Comparison of ENCODE assay signal across 14 cellular contexts in the genomic region with DNA sequence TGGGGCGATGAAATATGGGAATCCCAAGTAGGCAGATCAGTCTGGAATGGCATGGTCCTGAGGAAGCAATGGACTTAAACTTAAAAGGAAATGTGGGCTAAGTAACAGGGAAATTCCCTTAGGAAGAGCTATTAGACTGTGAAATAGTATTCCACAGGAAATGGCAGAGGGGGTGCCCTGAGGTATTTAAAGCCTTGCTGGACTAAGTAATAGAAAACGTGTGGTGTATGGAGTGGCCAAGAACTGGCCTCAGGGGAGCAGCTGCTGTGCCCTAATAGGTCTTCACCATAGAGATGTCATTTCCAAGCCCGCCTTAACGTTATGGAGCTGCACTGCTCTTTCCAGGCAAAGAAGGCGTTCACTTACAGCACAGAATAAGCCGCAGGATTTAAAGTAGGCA.
DNase-seq lines count a peak whose midpoint lies in the region; ATAC-seq, FAIRE-seq and TF ChIP-seq lines count a peak whose summit lies in the region.
"Had no signal": no experiment of that assay in that cellular context is flagged by ENCODE, and none has a peak within 500 bp of the region (broad histone marks: within the 10 kb centered on the region; RNA-seq: fewer than 3 reads in every experiment).

No MANE protein-coding gene starts in this region.

- H3K4me2 ChIP-seq in IMR-90 (ENCODE audit: low read depth, low read length) (no peak overlapping the region), mesenchymal stem cell (ENCODE audit: low read length, poor library complexity, severe bottlenecking) (no peak overlapping the region)

- no peak for ATAC-seq in IMR-90 (ENCODE audit: low read depth)

- H3K36me3 ChIP-seq in IMR-90 (ENCODE audit: control insufficient read depth, insufficient read depth, low read length) (no peaks in the 10 kb centered on the region), mesenchymal stem cell (ENCODE audit: control insufficient read depth in 1 of 2, insufficient read depth in 2 of 2, low read depth in 1 of 2, low read length in 2 of 2) (no peaks in the 10 kb centered on the region)
- H3K36me3 ChIP-seq: BE2C had no signal

- no peak overlapping the region for H3K4me3 Mint-ChIP-seq in chondrocyte (ENCODE audit: unreplicated experiment)
- H3K4me3 Mint-ChIP-seq in activated CD4-positive, alpha-beta memory T cell treated with anti-CD3 and anti-CD28 coated beads, Interleukin-2, amount 10 ng/mL, durations not matched to agents 7 days and 5 days, result no peak overlapping the region
- H3K4me3 Mint-ChIP-seq: CD8-positive, alpha-beta memory T cell had no signal

- TF ChIP-seq CTCF in IMR-90 (conservative IDR thresholded peaks at IDR 0.05; ENCODE audit: low read depth, low read length) (no peak), chondrocyte (IDR thresholded peaks at IDR 0.05) (peak; percentile 11)

- no peak for TF ChIP-seq RAD21 in IMR-90 (IDR thresholded peaks at IDR 0.05; ENCODE audit: low read length)

- H3K14ac ChIP-seq in IMR-90 (replicated peaks; ENCODE audit: low read depth, low read length), result no peak overlapping the region
- H3K14ac ChIP-seq in mesenchymal stem cell (ENCODE audit: low read length in 2 of 2), result no peak overlapping the region

- H3K27me3 Mint-ChIP-seq in chondrocyte (ENCODE audit: low read depth), result no peaks in the 10 kb centered on the region
- H3K27me3 Mint-ChIP-seq in activated CD4-positive, alpha-beta memory T cell treated with anti-CD3 and anti-CD28 coated beads, Interleukin-2, amount 10 ng/mL, durations not matched to agents 7 days and 5 days, result no peaks in the 10 kb centered on the region

- H3K4ac ChIP-seq in IMR-90 (ENCODE audit: low read depth, low read length) (no peak overlapping the region), mesenchymal stem cell (ENCODE audit: low read depth in 1 of 2, low read length in 2 of 2) (no peak overlapping the region)

- H3K56ac ChIP-seq in IMR-90 (ENCODE audit: extremely low read depth, insufficient read depth, low read length), result no peak overlapping the region

- dilution Hi-C loops in IMR-90 (cut with HindIII; ENCODE audit: low sequenced_read_pairs, unreplicated experiment), result no loop called here

- BruUV-seq in IMR-90 (replicated peaks; lab: Mats Ljungman, UMichigan), result no TSS peak

- H2BK5ac ChIP-seq in IMR-90 (ENCODE audit: low read depth, low read length, poor library complexity, severe bottlenecking) (no peak overlapping the region), mesenchymal stem cell (ENCODE audit: low read depth, low read length, poor library complexity, severe bottlenecking) (no peak overlapping the region)

- no peak overlapping the region for H2AK5ac ChIP-seq in IMR-90 (ENCODE audit: low read depth, low read length)
- no peak overlapping the region for H2AK5ac ChIP-seq in mesenchymal stem cell (ENCODE audit: low read length, severe bottlenecking)

- H2BK120ac ChIP-seq in IMR-90 (ENCODE audit: low read depth, low read length), result no peak overlapping the region
- no peak overlapping the region for H2BK120ac ChIP-seq in mesenchymal stem cell (ENCODE audit: low read depth, low read length)

- H2BK12ac ChIP-seq in mesenchymal stem cell (ENCODE audit: low read length in 2 of 2), result no peak overlapping the region

- FAIRE-seq in HTR-8/SVneo (lab: Jason Lieb, UNC), result no peak

- H3K27me3 ChIP-seq in IMR-90 (ENCODE audit: control insufficient read depth, insufficient read depth, low read length) (no peaks in the 10 kb centered on the region; the same call in 1 of the 2 replicates), mesenchymal stem cell (ENCODE audit: control insufficient read depth in 1 of 2, insufficient read depth in 1 of 2, low read length in 2 of 2) (no peaks in the 10 kb centered on the region)
- H3K27me3 ChIP-seq: BE2C had no signal

- POLR2A ChIA-PET in IMR-90 (lab: Charles Lee; ENCODE audit: unreplicated experiment), result no interaction called here
- POLR2A ChIA-PET in activated CD4-positive, alpha-beta memory T cell treated with anti-CD3 and anti-CD28 coated beads, Interleukin-2, amount 10 ng/mL, durations not matched to agents 7 days and 5 days (lab: Charles Lee), result no interaction called here

- CTCF ChIA-PET in IMR-90 (lab: Yijun Ruan, JAX), result interaction anchor here (0.6 kb wide), 1 partner anchor 492 kb away, joined by 4 read pairs; no protein-coding TSS in a partner anchor
- CTCF ChIA-PET in activated CD4-positive, alpha-beta memory T cell treated with anti-CD3 and anti-CD28 coated beads, Interleukin-2, amount 10 ng/mL, durations not matched to agents 7 days and 5 days (lab: Charles Lee), result no interaction called here

- no peak overlapping the region for H3K27ac Mint-ChIP-seq in chondrocyte (ENCODE audit: unreplicated experiment)
- no peak overlapping the region for H3K27ac Mint-ChIP-seq in activated CD4-positive, alpha-beta memory T cell treated with anti-CD3 and anti-CD28 coated beads, Interleukin-2, amount 10 ng/mL, durations not matched to agents 7 days and 5 days
- H3K27ac Mint-ChIP-seq: CD8-positive, alpha-beta memory T cell had no signal

- peaks cover 2% of the 10 kb centered on the region for H3K9me3 Mint-ChIP-seq in chondrocyte (ENCODE audit: low read depth)
- H3K9me3 Mint-ChIP-seq in activated CD4-positive, alpha-beta memory T cell treated with anti-CD3 and anti-CD28 coated beads, Interleukin-2, amount 10 ng/mL, durations not matched to agents 7 days and 5 days, result no peaks in the 10 kb centered on the region
- H3K9me3 Mint-ChIP-seq: CD8-positive, alpha-beta memory T cell had no signal

- H4K20me1 ChIP-seq in IMR-90 (ENCODE audit: insufficient read depth, low read length), result no peaks in the 10 kb centered on the region

- intact Hi-C loops in IMR-90 (cut with micrococcal nuclease), result no loop called here

- H3K18ac ChIP-seq in IMR-90 (ENCODE audit: low read depth, low read length) (no peak overlapping the region), mesenchymal stem cell (ENCODE audit: low read depth in 1 of 2, low read length in 2 of 2) (no peak overlapping the region)

- no peak overlapping the region for H2BK20ac ChIP-seq in IMR-90 (ENCODE audit: low read depth, low read length)

- no peak overlapping the region for H3K27ac ChIP-seq in IMR-90 (ENCODE audit: insufficient read depth, low read length)
- no peak overlapping the region for H3K27ac ChIP-seq in mesenchymal stem cell (ENCODE audit: low read length, poor library complexity, severe bottlenecking)

- H3K79me1 ChIP-seq in IMR-90 (ENCODE audit: low read depth in 1 of 2, low read length in 2 of 2), result no peaks in the 10 kb centered on the region
- H3K79me1 ChIP-seq in mesenchymal stem cell (replicated peaks; ENCODE audit: low read length, poor library complexity, severe bottlenecking), result no peaks in the 10 kb centered on the region

- no peak overlapping the region for H2BK15ac ChIP-seq in IMR-90 (ENCODE audit: low read depth, low read length)
- H2BK15ac ChIP-seq in mesenchymal stem cell (ENCODE audit: low read depth, poor library complexity, severe bottlenecking), result no peak overlapping the region

- no peak overlapping the region for H4K8ac ChIP-seq in IMR-90 (ENCODE audit: low read depth in 2 of 2, low read length in 2 of 2)
- no peak overlapping the region for H4K8ac ChIP-seq in mesenchymal stem cell (ENCODE audit: low read length)

- DNase-seq in AG08395 (ENCODE audit: low spot score) (peak; percentile 12), IMR-90 (peak; percentile 28), chondrocyte (ENCODE audit: low spot score) (no peak), mesenchymal stem cell (peak; percentile 9), iPS-NIHi7 (ENCODE audit: extremely low spot score) (no peak), HTR-8/SVneo (ENCODE audit: insufficient read length, low spot score) (no peak), dedifferentiated amniotic fluid mesenchymal stem cell (ENCODE audit: extremely low spot score) (no peak)
- no peak for DNase-seq in activated CD4-positive, alpha-beta memory T cell treated with anti-CD3 and anti-CD28 coated beads, Interleukin-2, amount 10 ng/mL, durations not matched to agents 7 days and 5 days
- DNase-seq: BE2C; CD8-positive, alpha-beta memory T cell; H7; MV-4-11; NCI-H1417 treated with DMSO at 0.1 percent for 48 hours; NCI-H2029 treated with DMSO at 0.1 percent for 48 hours had no signal

- no peak overlapping the region for H4K5ac ChIP-seq in IMR-90 (ENCODE audit: low read depth, low read length)

- H3K23ac ChIP-seq in IMR-90 (ENCODE audit: low read depth, low read length) (no peak overlapping the region), mesenchymal stem cell (ENCODE audit: low read length in 2 of 2) (no peak overlapping the region)

- H3K4me3 ChIP-seq in IMR-90 (ENCODE audit: insufficient read depth, low read depth, low read length) (no peak overlapping the region), mesenchymal stem cell (ENCODE audit: insufficient read depth in 1 of 2, low read depth in 1 of 2, low read length in 2 of 2) (no peak overlapping the region)

- H3K9me3 ChIP-seq in IMR-90 (ENCODE audit: control insufficient read depth, insufficient read depth, low read length) (no peaks in the 10 kb centered on the region), mesenchymal stem cell (ENCODE audit: control insufficient read depth, low read length) (no peaks in the 10 kb centered on the region)
- H3K9me3 ChIP-seq: BE2C had no signal

- H3K4me1 Mint-ChIP-seq in chondrocyte (ENCODE audit: low read depth), result peaks cover 21% of the 10 kb centered on the region
- no peaks in the 10 kb centered on the region for H3K4me1 Mint-ChIP-seq in activated CD4-positive, alpha-beta memory T cell treated with anti-CD3 and anti-CD28 coated beads, Interleukin-2, amount 10 ng/mL, durations not matched to agents 7 days and 5 days
- H3K4me1 Mint-ChIP-seq: CD8-positive, alpha-beta memory T cell had no signal

- H4K91ac ChIP-seq in IMR-90 (ENCODE audit: insufficient read depth, low read depth, low read length), result no peak overlapping the region
- H4K91ac ChIP-seq in mesenchymal stem cell (ENCODE audit: low read length), result no peak overlapping the region

- no peak for TF ChIP-seq POLR2A in IMR-90 (IDR thresholded peaks at IDR 0.05; ENCODE audit: low read depth, low read length)

- no peak overlapping the region for H2AK9ac ChIP-seq in IMR-90 (replicated peaks; ENCODE audit: low read depth, low read length, poor library complexity)

- no peaks in the 10 kb centered on the region for H3K36me3 Mint-ChIP-seq in chondrocyte (ENCODE audit: low read depth)
- no peaks in the 10 kb centered on the region for H3K36me3 Mint-ChIP-seq in activated CD4-positive, alpha-beta memory T cell treated with anti-CD3 and anti-CD28 coated beads, Interleukin-2, amount 10 ng/mL, durations not matched to agents 7 days and 5 days (ENCODE audit: low read depth)
- H3K36me3 Mint-ChIP-seq: CD8-positive, alpha-beta memory T cell had no signal

- in situ Hi-C loops in IMR-90 (cut with MboI; ENCODE audit: low sequenced_read_pairs), result no loop called here

- no peak overlapping the region for H3K9ac ChIP-seq in IMR-90 (ENCODE audit: low read depth, low read length)
- H3K9ac ChIP-seq in mesenchymal stem cell (ENCODE audit: low read length), result no peak overlapping the region

- H3K4me1 ChIP-seq in IMR-90 (ENCODE audit: control insufficient read depth, insufficient read depth, low read length), result peaks cover 8% of the 10 kb centered on the region
- peaks cover 8% of the 10 kb centered on the region for H3K4me1 ChIP-seq in mesenchymal stem cell (ENCODE audit: control insufficient read depth, insufficient read depth, low read depth, low read length)
- H3K4me1 ChIP-seq: BE2C had no signal

- no peak overlapping the region for H2AFZ ChIP-seq in IMR-90 (replicated peaks; ENCODE audit: low read length, poor library complexity)
- H2AFZ ChIP-seq in mesenchymal stem cell (ENCODE audit: low read depth, low read length), result no peak overlapping the region

- 82% methylated on average over 4 of the region's 6 CpGs; no CpG with 5 or more reads in 1 of the 2 experiments for WGBS in IMR-90 (ENCODE audit: extremely low coverage in 2 of 2, insufficient read length in 1 of 2), 2 experiments
- whole genome bisulfite sequencing in mesenchymal stem cell, result 63% methylated on average over 6 of the region's 6 CpGs

- peaks cover 12% of the 10 kb centered on the region for H3K9me1 ChIP-seq in IMR-90 (ENCODE audit: insufficient read depth, low read length)

Comparison
In these comparisons a context has a peak if more than half of its experiments do, and no peak if none do; other contexts are left out.
1. DNase-seq: peak in AG08395 (single experiment), IMR-90 (single experiment) and mesenchymal stem cell (single experiment); none in chondrocyte (single experiment), activated CD4-positive, alpha-beta memory T cell treated with anti-CD3 and anti-CD28 coated beads, Interleukin-2, amount 10 ng/mL, durations not matched to agents 7 days and 5 days (single experiment), iPS-NIHi7 (single experiment), HTR-8/SVneo (single experiment) and dedifferentiated amniotic fluid mesenchymal stem cell (single experiment).